ENCODE assay signal across 21 cellular contexts in genomic region chr6:150773969-150774368, GRCh38.
DNase-seq lines count a peak whose midpoint lies in the region; ATAC-seq, FAIRE-seq and TF ChIP-seq lines count a peak whose summit lies in the region.
"Had no signal": no experiment of that assay in that cellular context is flagged by ENCODE, and none has a peak within 500 bp of the region (broad histone marks: within the 10 kb centered on the region; RNA-seq: fewer than 3 reads in every experiment).

No MANE protein-coding gene starts in this region.

- peak overlapping the region; percentile 41 for H3K27ac Mint-ChIP-seq in progenitor cell of endocrine pancreas
- H3K27ac Mint-ChIP-seq: B cell; CD4-positive, alpha-beta T cell; CD8-positive, alpha-beta T cell had no signal

- in situ Hi-C loops in K562 (cut with MboI) = no loop called here

- intact Hi-C loops in K562 (cut with micrococcal nuclease) = no loop called here

- 0% methylated on average over 1 of the region's 1 CpG for WGBS in K562 (ENCODE audit: insufficient coverage, low coverage, missing lambda C conversion rate)
- 0 to 88% methylated on average over 1 of the region's 1 CpG for WGBS in upper lobe of left lung, 2 donors

- ATAC-seq in K562 = no peak
- no peak for ATAC-seq in HG03442 (IDR thresholded peaks at IDR 0.05; ENCODE audit: unreplicated experiment)
- no peak for ATAC-seq in upper lobe of left lung (ENCODE audit: low FRiP score in 2 of 2)
- ATAC-seq: A549; CD8-positive, alpha-beta T cell had no signal

- POLR2A ChIA-PET in K562 (lab: Yijun Ruan, JAX) = no interaction called here

- CTCF ChIA-PET in K562 (lab: Yijun Ruan, JAX; ENCODE audit: low intra/inter-chr PET ratio) = no interaction called here

- H3K4me3 ChIP-seq in K562 (no peak overlapping the region), upper lobe of left lung (no peak overlapping the region)
- H3K4me3 ChIP-seq: A549; BLaER1 treated with 17β-estradiol and CSF1 and Interleukin-3, amounts not matched to agents 10 nM and 100 nM had no signal

- no peaks in the 10 kb centered on the region for H3K9me1 ChIP-seq in K562 (ENCODE audit: control insufficient read depth, insufficient read depth, low read length)

- H3K4me1 ChIP-seq in K562 (replicated peaks in 1 of 2; ENCODE audit: control insufficient read depth in 2 of 2, insufficient read depth in 2 of 2, low read length in 2 of 2) = no peaks in the 10 kb centered on the region
- H3K4me1 ChIP-seq in upper lobe of left lung = peaks cover 0 to 9% (median 2%) of the 10 kb centered on the region in 4 donors
- H3K4me1 ChIP-seq: A549, Caco-2 had no signal

- TF ChIP-seq POLR2A in K562 (conservative IDR thresholded peaks at IDR 0.05) (no peak), upper lobe of left lung (IDR thresholded peaks at IDR 0.05) (no peak)

- no peak overlapping the region for H3K27ac ChIP-seq in K562 (ENCODE audit: extremely low read depth, low read depth, low read length)
- no peak overlapping the region for H3K27ac ChIP-seq in upper lobe of left lung
- H3K27ac ChIP-seq: 22Rv1; A549; BLaER1 treated with 17β-estradiol and CSF1 and Interleukin-3, amounts not matched to agents 10 nM and 100 nM; C4-2B had no signal

- TF ChIP-seq RAD21 in K562 (CRISPR knock-in tag; conservative IDR thresholded peaks at IDR 0.05 in 1 of 2, IDR thresholded peaks at IDR 0.05 in 1 of 2) = no peak

- TF ChIP-seq EP300 in K562 (IDR thresholded peaks at IDR 0.05; ENCODE audit: low read length) = no peak
- no peak for TF ChIP-seq EP300 in upper lobe of left lung (IDR thresholded peaks at IDR 0.05)

- H3K79me2 ChIP-seq in K562 (ENCODE audit: control insufficient read depth, insufficient read depth, low read length) = no peaks in the 10 kb centered on the region

- no peaks in the 10 kb centered on the region for H4K20me1 ChIP-seq in K562 (replicated peaks; ENCODE audit: control insufficient read depth, insufficient read depth, low read length)
- H4K20me1 ChIP-seq: BLaER1 treated with 17β-estradiol and CSF1 and Interleukin-3, amounts not matched to agents 10 nM and 100 nM had no signal

- FAIRE-seq in GM19239 (lab: Jason Lieb, UNC) = peak; percentile 14
- FAIRE-seq in K562 (lab: Jason Lieb, UNC) = no peak
- FAIRE-seq: A549, D721Med, G401.6, GM12891, GM18507 had no signal

- no peak overlapping the region for H3K4me3 Mint-ChIP-seq in progenitor cell of endocrine pancreas (ENCODE audit: low read depth)
- H3K4me3 Mint-ChIP-seq: B cell; CD4-positive, alpha-beta T cell; CD8-positive, alpha-beta T cell had no signal

- no peak overlapping the region for H3K4me2 ChIP-seq in K562 (ENCODE audit: insufficient read depth, low read length)
- H3K4me2 ChIP-seq: A549; BLaER1 treated with 17β-estradiol and CSF1 and Interleukin-3, amounts not matched to agents 10 nM and 100 nM had no signal

- H3K4me1 Mint-ChIP-seq in progenitor cell of endocrine pancreas (ENCODE audit: low read depth) = peaks cover 7% of the 10 kb centered on the region

- H3K36me3 Mint-ChIP-seq in progenitor cell of endocrine pancreas (ENCODE audit: insufficient read depth) = peaks cover 48% of the 10 kb centered on the region
- H3K36me3 Mint-ChIP-seq: CD8-positive, alpha-beta T cell had no signal

- peaks cover 0 to 6% of the 10 kb centered on the region in 2 experiments; a peak in 1 of 5 replicates for H3K27me3 ChIP-seq in K562 (ENCODE audit: control insufficient read depth in 2 of 2, insufficient read depth in 2 of 2, low read length in 2 of 2)
- no peaks in the 10 kb centered on the region for H3K27me3 ChIP-seq in upper lobe of left lung
- H3K27me3 ChIP-seq: BLaER1 treated with 17β-estradiol and CSF1 and Interleukin-3, amounts not matched to agents 10 nM and 100 nM had no signal

- no peak overlapping the region for H3K9ac ChIP-seq in K562 (ENCODE audit: insufficient read depth in 1 of 2, low read depth in 2 of 2, low read length in 2 of 2)
- H3K9ac ChIP-seq: BLaER1 treated with 17β-estradiol and CSF1 and Interleukin-3, amounts not matched to agents 10 nM and 100 nM had no signal

- H3K36me3 ChIP-seq in K562 (ENCODE audit: control insufficient read depth, insufficient read depth, low read length) = no peaks in the 10 kb centered on the region
- H3K36me3 ChIP-seq in upper lobe of left lung = peaks cover 0 to 7% (median 0%) of the 10 kb centered on the region in 4 donors

- BruUV-seq in K562 (replicated peaks; lab: Mats Ljungman, UMichigan) = no TSS peak

- DNase-seq in GM19239 (ENCODE audit: insufficient read length, low spot score) (no peak), K562 (ENCODE audit: extremely low read depth in 1 of 4, low spot score in 3 of 4) (no peak), progenitor cell of endocrine pancreas (ENCODE audit: low spot score, unreplicated experiment) (no peak), upper lobe of left lung (no peak)
- DNase-seq: AML-193; Caco-2; Calu3; CD4-positive, alpha-beta T cell; CD8-positive, alpha-beta T cell; DMS79 treated with DMSO at 0.1 percent for 48 hours; GF-D8 had no signal

- H3K9me3 Mint-ChIP-seq in progenitor cell of endocrine pancreas (ENCODE audit: low read depth) = peaks cover 17% of the 10 kb centered on the region

- TF ChIP-seq CTCF in K562 (IDR thresholded peaks at IDR 0.05 in 2 of 3, conservative IDR thresholded peaks at IDR 0.05 in 1 of 3; ENCODE audit: insufficient read depth in 2 of 3, low read depth in 1 of 3, low read length in 3 of 3) (no peak), progenitor cell of endocrine pancreas (IDR thresholded peaks at IDR 0.05; ENCODE audit: unreplicated experiment) (no peak), upper lobe of left lung (IDR thresholded peaks at IDR 0.05) (no peak)

- H3K9me3 ChIP-seq in K562 (replicated peaks; ENCODE audit: control insufficient read depth, insufficient read depth, low read depth, low read length) = no peaks in the 10 kb centered on the region
- peaks cover 0 to 8% (median 2%) of the 10 kb centered on the region in 4 donors for H3K9me3 ChIP-seq in upper lobe of left lung

- H2AFZ ChIP-seq in K562 (ENCODE audit: low read depth, low read length) = no peak overlapping the region

- H3K27me3 Mint-ChIP-seq in progenitor cell of endocrine pancreas = no peaks in the 10 kb centered on the region
- H3K27me3 Mint-ChIP-seq: B cell; CD4-positive, alpha-beta T cell had no signal

TF ChIP-seq in K562, 482 proteins besides CTCF, POLR2A, EP300 and RAD21:
- no peak for TF ChIP-seq DIDO1 (tag; IDR thresholded peaks at IDR 0.05; ENCODE audit: low read depth)
- TF ChIP-seq RBM25 (IDR thresholded peaks at IDR 0.05; ENCODE audit: low read depth, low read length, severe bottlenecking) = peak; percentile 13
